In the genomic region with DNA sequence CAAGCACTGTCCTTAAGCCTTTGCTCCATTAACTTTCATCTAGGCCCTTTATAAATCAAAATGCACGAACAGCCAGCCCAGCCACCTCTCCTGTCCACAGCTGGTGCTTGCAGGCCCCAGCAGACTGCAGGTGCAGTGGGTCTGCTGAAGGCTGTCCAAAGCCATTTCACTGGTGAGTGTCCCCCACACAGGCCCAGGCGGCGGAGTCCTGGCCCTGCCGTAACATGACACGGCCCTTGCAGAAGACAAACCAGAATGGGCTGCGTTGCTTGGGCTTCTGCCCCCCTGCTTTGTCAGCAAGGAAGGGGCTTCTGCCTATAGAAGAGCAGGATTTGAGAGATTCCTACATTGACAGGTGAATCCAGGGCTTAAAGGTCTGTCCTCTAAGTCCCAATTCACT, we compare ENCODE assay signal across 20 cellular contexts.
DNase-seq lines count a peak whose midpoint lies in the region; ATAC-seq and TF ChIP-seq lines count a peak whose summit lies in the region.
"Had no signal": no experiment of that assay in that cellular context is flagged by ENCODE, and none has a peak within 500 bp of the region (broad histone marks: within the 10 kb centered on the region; RNA-seq: fewer than 3 reads in every experiment).

No MANE protein-coding gene starts in this region.

- peaks cover 25 to 84% (median 58%) of the 10 kb centered on the region in 10 experiments for H3K4me1 ChIP-seq in BLaER1 treated with 17β-estradiol and CSF1 and Interleukin-3, amounts not matched to agents 10 nM and 100 nM
- H3K4me1 ChIP-seq in GM23338 (ENCODE audit: insufficient read depth) (0 out of 2 replicates have a peak, but pooled peaks cover 5% of the 10 kb centered on the region), mesenchymal stem cell (ENCODE audit: control insufficient read depth, insufficient read depth, low read depth, low read length) (peaks cover 18% of the 10 kb centered on the region)

- H3K9me3 Mint-ChIP-seq in GM23338: no peaks in the 10 kb centered on the region
- H3K9me3 Mint-ChIP-seq in activated T-cell treated with anti-CD3 and anti-CD28 coated beads, Interleukin-2, amount 50 U/mL, for 4 hours: no peaks in the 10 kb centered on the region
- H3K9me3 Mint-ChIP-seq: CD4-positive, alpha-beta T cell had no signal

- ATAC-seq in GM23338 (peak; percentile 50; the same call in 2 of the 3 replicates), GM21367 (IDR thresholded peaks at IDR 0.05; ENCODE audit: unreplicated experiment) (no peak), GM18498 (IDR thresholded peaks at IDR 0.05; ENCODE audit: unreplicated experiment) (no peak)
- no peak for ATAC-seq in activated T-cell treated with anti-CD3 and anti-CD28 coated beads, Interleukin-2, amount 50 U/mL, for 4 hours

- no peaks in the 10 kb centered on the region for H3K27me3 ChIP-seq in BLaER1 treated with 17β-estradiol and CSF1 and Interleukin-3, amounts not matched to agents 10 nM and 100 nM
- H3K27me3 ChIP-seq in GM23338 (ENCODE audit: insufficient read depth) (no peaks in the 10 kb centered on the region), mesenchymal stem cell (ENCODE audit: control insufficient read depth in 1 of 2, insufficient read depth in 1 of 2, low read length in 2 of 2) (no peaks in the 10 kb centered on the region)

- H3K9ac ChIP-seq in BLaER1 treated with 17β-estradiol and CSF1 and Interleukin-3, amounts not matched to agents 10 nM and 100 nM: no peak overlapping the region
- H3K9ac ChIP-seq in mesenchymal stem cell (ENCODE audit: low read length): no peak overlapping the region

- H4K20me1 ChIP-seq in BLaER1 treated with 17β-estradiol and CSF1 and Interleukin-3, amounts not matched to agents 10 nM and 100 nM: peaks cover 0 to 26% (median 0%) of the 10 kb centered on the region in 11 experiments; a peak in 4 of 22 replicates
- H4K20me1 ChIP-seq in GM23338 (replicated peaks; ENCODE audit: insufficient read depth): no peaks in the 10 kb centered on the region; the same call in 1 of the 2 replicates

- no peak overlapping the region for H4K8ac ChIP-seq in mesenchymal stem cell (ENCODE audit: low read length)

- no peak overlapping the region for H3K23ac ChIP-seq in mesenchymal stem cell (ENCODE audit: low read length in 2 of 2)

- H3K14ac ChIP-seq in mesenchymal stem cell (ENCODE audit: low read length in 2 of 2): no peak overlapping the region

- H3K4me1 Mint-ChIP-seq in GM23338: peaks cover 25% of the 10 kb centered on the region
- peaks cover 28% of the 10 kb centered on the region for H3K4me1 Mint-ChIP-seq in activated T-cell treated with anti-CD3 and anti-CD28 coated beads, Interleukin-2, amount 50 U/mL, for 4 hours (ENCODE audit: low read depth)

- peak overlapping the region; percentile 15 to 68 for H2BK12ac ChIP-seq in mesenchymal stem cell (ENCODE audit: low read length in 2 of 2)

- H3K4me3 ChIP-seq in BLaER1 treated with 17β-estradiol and CSF1 and Interleukin-3, amounts not matched to agents 10 nM and 100 nM: no peak overlapping the region
- H3K4me3 ChIP-seq in GM23338 (no peak overlapping the region), mesenchymal stem cell (ENCODE audit: insufficient read depth in 1 of 2, low read depth in 1 of 2, low read length in 2 of 2) (no peak overlapping the region)
- H3K4me3 ChIP-seq: PC-9, SK-N-MC had no signal

- H3F3A ChIP-seq in GM23338 (replicated peaks; ENCODE audit: low read depth): no peaks in the 10 kb centered on the region

- WGBS in mesenchymal stem cell: 70% methylated on average over 6 of the region's 6 CpGs

- peak overlapping the region; percentile 9 to 26 for H3K4ac ChIP-seq in mesenchymal stem cell (ENCODE audit: low read depth in 1 of 2, low read length in 2 of 2)

- H3K4me3 Mint-ChIP-seq in GM23338: no peak overlapping the region
- H3K4me3 Mint-ChIP-seq in activated T-cell treated with anti-CD3 and anti-CD28 coated beads, Interleukin-2, amount 50 U/mL, for 4 hours: no peak overlapping the region
- H3K4me3 Mint-ChIP-seq: CD4-positive, alpha-beta T cell had no signal

- H3K79me2 ChIP-seq in GM23338 (replicated peaks; ENCODE audit: insufficient read depth): no peaks in the 10 kb centered on the region

- no peaks in the 10 kb centered on the region for H3K9me3 ChIP-seq in BLaER1 treated with 17β-estradiol and CSF1 and Interleukin-3, amounts not matched to agents 10 nM and 100 nM (replicated peaks in 1 of 11)
- no peaks in the 10 kb centered on the region for H3K9me3 ChIP-seq in mesenchymal stem cell (ENCODE audit: control insufficient read depth, low read length)

- H3K18ac ChIP-seq in mesenchymal stem cell (ENCODE audit: low read depth in 1 of 2, low read length in 2 of 2): peak overlapping the region in 1 of 2 experiments; percentile 55

- H4K91ac ChIP-seq in mesenchymal stem cell (ENCODE audit: low read length): peak overlapping the region; percentile 28

- DNase-seq in GM23338 (ENCODE audit: low spot score) (no peak), SK-N-DZ (ENCODE audit: low spot score) (peak; percentile 47), mesenchymal stem cell (no peak), epidermal melanocyte (ENCODE audit: insufficient read length, low spot score) (no peak)
- no peak for DNase-seq in activated T-cell treated with anti-CD3 and anti-CD28 coated beads, Interleukin-2, amount 50 U/mL, for 4 hours
- DNase-seq: ACHN; AML-193; CD4-positive, alpha-beta T cell; GOT3; KG1; NCI-H1092; NCI-H2081 treated with DMSO at 0.1 percent for 48 hours; NCI-H2227 treated with DMSO at 0.1 percent for 48 hours; NCI-H524; NK-92 treated with Interleukin-12 subunit alpha and Interleukin-12 subunit beta, amount 100 ng/mL, for 24 hours; PC-9 had no signal

- H3K79me1 ChIP-seq in mesenchymal stem cell (replicated peaks; ENCODE audit: low read length, poor library complexity, severe bottlenecking): no peaks in the 10 kb centered on the region

- TF ChIP-seq CTCF in GM23338 (conservative IDR thresholded peaks at IDR 0.05; ENCODE audit: low read depth in 2 of 2): no peak

- H3K4me2 ChIP-seq in BLaER1 treated with 17β-estradiol and CSF1 and Interleukin-3, amounts not matched to agents 10 nM and 100 nM: peak overlapping the region; percentile 60 to 86 (median 79); a peak in 20 of 22 replicates
- H3K4me2 ChIP-seq in GM23338 (no peak overlapping the region), mesenchymal stem cell (ENCODE audit: low read length, poor library complexity, severe bottlenecking) (no peak overlapping the region)
- H3K4me2 ChIP-seq: PC-9 had no signal

- H2AFZ ChIP-seq in GM23338 (no peak overlapping the region), mesenchymal stem cell (ENCODE audit: low read depth, low read length) (no peak overlapping the region)
- H2AFZ ChIP-seq: PC-9 had no signal

- no peak overlapping the region for H2BK15ac ChIP-seq in mesenchymal stem cell (ENCODE audit: low read depth, poor library complexity, severe bottlenecking)

- peaks cover 3% of the 10 kb centered on the region for H3K27me3 Mint-ChIP-seq in GM23338 (ENCODE audit: insufficient read depth, low read depth, poor library complexity)
- no peaks in the 10 kb centered on the region for H3K27me3 Mint-ChIP-seq in activated T-cell treated with anti-CD3 and anti-CD28 coated beads, Interleukin-2, amount 50 U/mL, for 4 hours (ENCODE audit: low read depth)
- H3K27me3 Mint-ChIP-seq: CD4-positive, alpha-beta T cell had no signal

- no peak overlapping the region for H2AK5ac ChIP-seq in mesenchymal stem cell (ENCODE audit: low read length, severe bottlenecking)

- H3K27ac ChIP-seq in BLaER1 treated with 17β-estradiol and CSF1 and Interleukin-3, amounts not matched to agents 10 nM and 100 nM: peak overlapping the region in 2 of 11 experiments; percentile 64 to 70; a peak in 2 of 22 replicates
- H3K27ac ChIP-seq in GM23338 (ENCODE audit: low read depth) (no peak overlapping the region), mesenchymal stem cell (ENCODE audit: low read length, poor library complexity, severe bottlenecking) (no peak overlapping the region)
- H3K27ac ChIP-seq: PC-9, SK-N-MC had no signal

- no peak overlapping the region for H2BK120ac ChIP-seq in mesenchymal stem cell (ENCODE audit: low read depth, low read length)

- H2BK5ac ChIP-seq in mesenchymal stem cell (ENCODE audit: low read depth, low read length, poor library complexity, severe bottlenecking): no peak overlapping the region

- peaks cover 0 to 95% (median 23%) of the 10 kb centered on the region in 11 experiments; a peak in 17 of 22 replicates for H3K36me3 ChIP-seq in BLaER1 treated with 17β-estradiol and CSF1 and Interleukin-3, amounts not matched to agents 10 nM and 100 nM
- H3K36me3 ChIP-seq in GM23338 (ENCODE audit: insufficient read depth): peaks cover 7% of the 10 kb centered on the region; the same call in 1 of the 2 replicates
- H3K36me3 ChIP-seq in mesenchymal stem cell (ENCODE audit: control insufficient read depth in 1 of 2, insufficient read depth in 2 of 2, low read depth in 1 of 2, low read length in 2 of 2): peaks cover 0 to 5% of the 10 kb centered on the region in 2 experiments

- H3K36me3 Mint-ChIP-seq in GM23338 (ENCODE audit: low read depth): no peaks in the 10 kb centered on the region
- peaks cover 21% of the 10 kb centered on the region for H3K36me3 Mint-ChIP-seq in activated T-cell treated with anti-CD3 and anti-CD28 coated beads, Interleukin-2, amount 50 U/mL, for 4 hours (ENCODE audit: insufficient read depth)

- 0 out of 2 replicates have a peak, but pooled peaks cover 5% of the 10 kb centered on the region for H3K9me2 ChIP-seq in GM23338 (ENCODE audit: insufficient read depth)

- no peak overlapping the region for H3K27ac Mint-ChIP-seq in GM23338
- H3K27ac Mint-ChIP-seq: CD4-positive, alpha-beta T cell had no signal

TF ChIP-seq in GM23338, 12 proteins besides CTCF, POLR2A, EP300 and RAD21 (continues in another document):
- no peak for TF ChIP-seq ZNF114 (CRISPR knock-in tag; IDR thresholded peaks at IDR 0.05)
- TF ChIP-seq ZNF331 (CRISPR knock-in tag; IDR thresholded peaks at IDR 0.05; ENCODE audit: low read depth): no peak

Comparison
In these comparisons a context has a peak if more than half of its experiments do, and no peak if none do; other contexts are left out.
1. H3K4me2 ChIP-seq: peak in BLaER1 treated with 17β-estradiol and CSF1 and Interleukin-3, amounts not matched to agents 10 nM and 100 nM (11 of 11); none in GM23338 (single experiment) and mesenchymal stem cell (single experiment).